ENCODE assay signal across 1 cellular context in genomic region chr6:134161036-134161435, GRCh38.
TF ChIP-seq lines count a peak whose summit lies in the region.

No MANE protein-coding gene starts in this region.

TF ChIP-seq in IMR-90, 13 proteins besides CTCF, POLR2A, EP300 and RAD21:
- TF ChIP-seq FOS (IDR thresholded peaks at IDR 0.05; ENCODE audit: low read depth, low read length) (no peak), MAZ (IDR thresholded peaks at IDR 0.05; ENCODE audit: borderline replicate concordance, low read depth, low read length) (no peak), NFE2L2 (IDR thresholded peaks at IDR 0.05; ENCODE audit: low read depth, low read length) (no peak), MXI1 (IDR thresholded peaks at IDR 0.05; ENCODE audit: borderline replicate concordance, low read depth, low read length) (no peak), SMC3 (IDR thresholded peaks at IDR 0.05; ENCODE audit: low read depth, low read length) (no peak), MAFK (IDR thresholded peaks at IDR 0.05; ENCODE audit: low read depth, low read length) (no peak), RFX5 (IDR thresholded peaks at IDR 0.05; ENCODE audit: low read depth, low read length) (no peak), BHLHE40 (IDR thresholded peaks at IDR 0.05; ENCODE audit: low read depth, low read length) (no peak), CEBPB (IDR thresholded peaks at IDR 0.05; ENCODE audit: low read depth, low read length) (no peak), USF2 (IDR thresholded peaks at IDR 0.05; ENCODE audit: low read depth, low read length) (no peak), RCOR1 (IDR thresholded peaks at IDR 0.05; ENCODE audit: insufficient replicate concordance, low read length) (no peak), CHD1 (IDR thresholded peaks at IDR 0.05; ENCODE audit: low read depth, low read length) (no peak), ELK1 (IDR thresholded peaks at IDR 0.05; ENCODE audit: borderline replicate concordance, low read depth, low read length) (no peak)
